Comparison of ENCODE assay signal across 1 cellular context in genomic region chr11:74702383-74703007, GRCh38.
TF ChIP-seq lines count a peak whose summit lies in the region.

No MANE protein-coding gene starts in this region.

TF ChIP-seq in H1, 55 proteins besides CTCF, POLR2A, EP300 and RAD21 (continued from another document):
- TF ChIP-seq E2F6 (IDR thresholded peaks at IDR 0.05) (no peak), SP4 (IDR thresholded peaks at IDR 0.05; ENCODE audit: low read length) (no peak), ZNF274 (IDR thresholded peaks at IDR 0.05; ENCODE audit: borderline replicate concordance, extremely low read depth, low read length) (no peak), RNF2 (IDR thresholded peaks at IDR 0.05; ENCODE audit: borderline replicate concordance, low read depth, low read length, missing control alignments, poor library complexity, severe bottlenecking) (no peak), CTBP2 (IDR thresholded peaks at IDR 0.05; ENCODE audit: borderline replicate concordance, insufficient read depth, insufficient read length, low read length) (no peak)
TF ChIP-seq in H1: peak in this region for 4.
